In genomic region chr19:48271531-48272151, GRCh38 we compare ENCODE assay signal across 8 cellular contexts. TPM values are rescaled to one million over a fixed set of nuclear protein-coding genes. Genes with fewer than 3 reads are reported as not detected.
DNase-seq lines count a peak whose midpoint lies in the region; ATAC-seq, FAIRE-seq and TF ChIP-seq lines count a peak whose summit lies in the region.

No MANE protein-coding gene starts in this region.

- peak; percentile 77 for ATAC-seq in stimulated activated effector memory CD8-positive, alpha-beta T cell treated with anti-CD3 and anti-CD28 coated beads, Interleukin-12 subunit alpha, Interleukin-12 subunit beta, amount 100 ng/mL, for 72 hours
- ATAC-seq in HG03469 (IDR thresholded peaks at IDR 0.05; ENCODE audit: unreplicated experiment) (no peak), GM19452 (IDR thresholded peaks at IDR 0.05; ENCODE audit: unreplicated experiment) (no peak)

- H3K9ac ChIP-seq in mammary epithelial cell (ENCODE audit: insufficient read depth, low read length) (peak overlapping the region; percentile 50), keratinocyte (ENCODE audit: control insufficient read depth, extremely low read depth, insufficient read depth, low read length) (peak overlapping the region; percentile 58)

- H3K27me3 ChIP-seq in mammary epithelial cell (ENCODE audit: insufficient read depth, low read length) = no peaks in the 10 kb centered on the region
- no peaks in the 10 kb centered on the region for H3K27me3 ChIP-seq in keratinocyte (ENCODE audit: control insufficient read depth, extremely low read depth, insufficient read depth, low read length)

- no peaks in the 10 kb centered on the region for H3K79me2 ChIP-seq in mammary epithelial cell (ENCODE audit: insufficient read depth, low read length)
- no peaks in the 10 kb centered on the region for H3K79me2 ChIP-seq in keratinocyte (ENCODE audit: control insufficient read depth, insufficient read depth, low read length)

- H3K36me3 ChIP-seq in mammary epithelial cell (ENCODE audit: insufficient read depth, low read length) (no peaks in the 10 kb centered on the region), keratinocyte (ENCODE audit: control insufficient read depth in 2 of 2, extremely low read depth in 1 of 2, insufficient read depth in 2 of 2, low read length in 2 of 2) (no peaks in the 10 kb centered on the region)

- DNase-seq in AG08395 (ENCODE audit: low spot score) (peak; percentile 43), GM12891 (ENCODE audit: insufficient read length, low spot score) (peak; percentile 57), NOMO-1 treated with DMSO at 0.1 percent for 48 hours (lab: John Stamatoyannopoulos, UW; ENCODE audit: unreplicated experiment) (peak; percentile 83), mammary epithelial cell (peak; percentile 47), keratinocyte (ENCODE audit: low read depth, low spot score) (no peak)
- DNase-seq in stimulated activated effector memory CD8-positive, alpha-beta T cell treated with anti-CD3 and anti-CD28 coated beads, Interleukin-12 subunit alpha, Interleukin-12 subunit beta, amount 100 ng/mL, for 72 hours (ENCODE audit: low spot score in 2 of 2) = peak in 1 of 2 donors; percentile 57

- in situ Hi-C loops in mammary epithelial cell (cut with MboI; ENCODE audit: low sequenced_read_pairs in 2 of 2) = loop anchor here in 1 of 2 donors (25.0 kb wide), 1 partner anchor 309 kb away; no protein-coding TSS in a partner anchor

- H3K4me2 ChIP-seq in mammary epithelial cell (ENCODE audit: insufficient read depth, low read depth, low read length) = peak overlapping the region; percentile 68
- H3K4me2 ChIP-seq in keratinocyte (ENCODE audit: control insufficient read depth, extremely low read depth, insufficient read depth, low read depth, low read length) = peak overlapping the region; percentile 89

- dilution Hi-C loops in mammary epithelial cell (cut with HindIII; ENCODE audit: low sequenced_read_pairs) (no loop called here), keratinocyte (cut with MboI; ENCODE audit: extremely low pct_ligation_motif_present, low sequenced_read_pairs) (no loop called here)

- 4% methylated on average over 9 of the region's 40 CpGs for WGBS in mammary epithelial cell (ENCODE audit: low coverage, missing lambda C conversion rate)

- H3K4me1 ChIP-seq in mammary epithelial cell (ENCODE audit: insufficient read depth, low read length) (peaks cover 22% of the 10 kb centered on the region), keratinocyte (ENCODE audit: control insufficient read depth, extremely low read depth, insufficient read depth, low read length) (peaks cover 16% of the 10 kb centered on the region)

- no peaks in the 10 kb centered on the region for H3K9me1 ChIP-seq in keratinocyte (ENCODE audit: control insufficient read depth, extremely low read depth, insufficient read depth, low read length)

- CTCF ChIA-PET in mammary epithelial cell (lab: Charles Lee; ENCODE audit: low non-redundant PET) = interaction anchor here (0.7 kb wide), 1 partner anchor 21 kb away, joined by 5 read pairs; no protein-coding TSS in a partner anchor

- H3K4me1 Mint-ChIP-seq in stimulated activated effector memory CD8-positive, alpha-beta T cell treated with anti-CD3 and anti-CD28 coated beads, Interleukin-12 subunit alpha, Interleukin-12 subunit beta, amount 100 ng/mL, for 72 hours = peaks cover 24% of the 10 kb centered on the region

- H3K4me3 ChIP-seq in mammary epithelial cell (replicated peaks in 1 of 3; ENCODE audit: insufficient read depth in 1 of 3, low read depth in 2 of 3, low read length in 3 of 3) = peak overlapping the region; percentile 28 to 49 (median 45)
- peak overlapping the region; percentile 28 to 57 (median 31) for H3K4me3 ChIP-seq in keratinocyte (ENCODE audit: control insufficient read depth in 2 of 3, extremely low read depth in 1 of 3, insufficient read depth in 2 of 3, low read depth in 1 of 3, low read length in 3 of 3)

- FAIRE-seq in GM12891 (lab: Jason Lieb, UNC) (no peak), keratinocyte (lab: Jason Lieb, UNC) (no peak)

- peak overlapping the region; percentile 91 for H3K27ac ChIP-seq in mammary epithelial cell (ENCODE audit: insufficient read depth, low read depth, low read length)
- H3K27ac ChIP-seq in keratinocyte (ENCODE audit: control insufficient read depth, insufficient read depth, low read length) = peak overlapping the region; percentile 13

- no TSS peak for BruUV-seq in mammary epithelial cell (replicated peaks; lab: Mats Ljungman, UMichigan)

- no peaks in the 10 kb centered on the region for H3K9me3 Mint-ChIP-seq in stimulated activated effector memory CD8-positive, alpha-beta T cell treated with anti-CD3 and anti-CD28 coated beads, Interleukin-12 subunit alpha, Interleukin-12 subunit beta, amount 100 ng/mL, for 72 hours

- intact Hi-C loops in mammary epithelial cell (cut with micrococcal nuclease) = loop anchor here (1.0 kb wide), 2 partner anchors 20 to 62 kb away; no protein-coding TSS in a partner anchor

- no peak for TF ChIP-seq POLR2A in GM12891 (IDR thresholded peaks at IDR 0.05; ENCODE audit: low read depth, low read length)

- H4K20me1 ChIP-seq in mammary epithelial cell (ENCODE audit: insufficient read depth, low read length) (no peaks in the 10 kb centered on the region), keratinocyte (ENCODE audit: control insufficient read depth, extremely low read depth, insufficient read depth, low read length) (no peaks in the 10 kb centered on the region)

- H2AFZ ChIP-seq in mammary epithelial cell (ENCODE audit: low read depth, low read length) (peak overlapping the region; percentile 68), keratinocyte (ENCODE audit: control insufficient read depth, low read length) (peak overlapping the region; percentile 87)

- TF ChIP-seq CTCF in mammary epithelial cell (conservative IDR thresholded peaks at IDR 0.05 in 1 of 2, IDR thresholded peaks at IDR 0.05 in 1 of 2; ENCODE audit: extremely low read depth in 1 of 2, insufficient read depth in 1 of 2, low read depth in 1 of 2, low read length in 2 of 2) (no peak), keratinocyte (optimal IDR thresholded peaks at IDR 0.05 in 1 of 3, IDR thresholded peaks at IDR 0.05 in 1 of 3, conservative IDR thresholded peaks at IDR 0.05 in 1 of 3; ENCODE audit: extremely low read depth in 1 of 3, insufficient read depth in 2 of 3, low read length in 3 of 3) (no peak)

- H3K36me3 Mint-ChIP-seq in stimulated activated effector memory CD8-positive, alpha-beta T cell treated with anti-CD3 and anti-CD28 coated beads, Interleukin-12 subunit alpha, Interleukin-12 subunit beta, amount 100 ng/mL, for 72 hours = no peaks in the 10 kb centered on the region

- H3K4me3 Mint-ChIP-seq in stimulated activated effector memory CD8-positive, alpha-beta T cell treated with anti-CD3 and anti-CD28 coated beads, Interleukin-12 subunit alpha, Interleukin-12 subunit beta, amount 100 ng/mL, for 72 hours = peak overlapping the region; percentile 98

- peaks cover 6% of the 10 kb centered on the region for H3K9me3 ChIP-seq in mammary epithelial cell (replicated peaks; ENCODE audit: insufficient read depth, low read length)
- H3K9me3 ChIP-seq in keratinocyte (ENCODE audit: control insufficient read depth, low read depth, low read length) = no peaks in the 10 kb centered on the region

- H3K27ac Mint-ChIP-seq in stimulated activated effector memory CD8-positive, alpha-beta T cell treated with anti-CD3 and anti-CD28 coated beads, Interleukin-12 subunit alpha, Interleukin-12 subunit beta, amount 100 ng/mL, for 72 hours = peak overlapping the region; percentile 91

TF ChIP-seq in GM12891, 5 proteins besides CTCF, POLR2A, EP300 and RAD21 (continues in another document):
- TF ChIP-seq SPI1 (IDR thresholded peaks at IDR 0.05; ENCODE audit: low read depth, low read length) = no peak
- no peak for TF ChIP-seq POLR2AphosphoS5 (IDR thresholded peaks at IDR 0.05; ENCODE audit: low read depth, low read length)
- no peak for TF ChIP-seq TAF1 (IDR thresholded peaks at IDR 0.05; ENCODE audit: low read depth, low read length)
- no peak for TF ChIP-seq PAX5 (IDR thresholded peaks at IDR 0.05; ENCODE audit: insufficient read depth, low read length, severe bottlenecking)

RNA-seq across cellular contexts. Expression of gene ZNF114, which starts 1.8 kb away (rescaled TPM):
- polyA plus RNA-seq in GM12891 (2012; ENCODE audit: low read depth, missing spikeins) = 0.12 TPM
- total RNA-seq in mammary epithelial cell = 10 to 100 TPM in 1 of 2 donors, 1 to 10 TPM in 1; 2.5 to 35.8 TPM
- polyA plus RNA-seq in mammary epithelial cell (6.7 TPM), keratinocyte (0.23 to 0.45 TPM (median 0.27 TPM) in 3 replicates)
- polyA minus RNA-seq in mammary epithelial cell (23.4 TPM), keratinocyte (0.36 to 0.51 TPM in 2 of 3 replicates, not detected in the other)
- polyA plus RNA-seq in keratinocyte (2011; ENCODE audit: low read depth) = 0.55 TPM
- polyA plus RNA-seq in keratinocyte (2011; cell fraction: cytosol; rRNA removed) = 0.23 and 0.40 TPM in 2 replicates
- polyA plus RNA-seq in keratinocyte (2011; cell fraction: nucleus; rRNA removed) = 0.42 and 0.88 TPM in 2 replicates
- polyA plus RNA-seq in keratinocyte (2012; ENCODE audit: low replicate concordance) = 0.44 and 0.65 TPM in 2 replicates
- not detected for polyA minus RNA-seq in keratinocyte (2011; cell fraction: cytosol; rRNA and poly(A)+ RNA removed)
- polyA minus RNA-seq in keratinocyte (2011; cell fraction: nucleus; rRNA and poly(A)+ RNA removed) = 0.21 and 0.39 TPM in 2 replicates

RNA-seq across cellular contexts. Expression of gene CARD8, which starts 15.9 kb away (rescaled TPM):
- polyA plus RNA-seq in GM12891 (2012; ENCODE audit: low read depth, missing spikeins) = 34.7 TPM
- total RNA-seq in mammary epithelial cell = 10 to 100 TPM; 10.5 to 14.2 TPM
- polyA plus RNA-seq in mammary epithelial cell (8.5 TPM), keratinocyte (5.0 to 6.2 TPM (median 5.2 TPM) in 3 replicates)
- polyA minus RNA-seq in mammary epithelial cell (26.7 TPM), keratinocyte (2.6 to 7.4 TPM (median 5.6 TPM) in 3 replicates)
- polyA plus RNA-seq in keratinocyte (2011; ENCODE audit: low read depth) = 3.3 TPM
- polyA plus RNA-seq in keratinocyte (2011; cell fraction: cytosol; rRNA removed) = 2.7 and 3.3 TPM in 2 replicates
- 11.8 and 14.7 TPM in 2 replicates for polyA plus RNA-seq in keratinocyte (2011; cell fraction: nucleus; rRNA removed)
- 1.5 and 5.4 TPM in 2 replicates for polyA plus RNA-seq in keratinocyte (2012; ENCODE audit: low replicate concordance)
- polyA minus RNA-seq in keratinocyte (2011; cell fraction: cytosol; rRNA and poly(A)+ RNA removed) = 1.5 TPM
- polyA minus RNA-seq in keratinocyte (2011; cell fraction: nucleus; rRNA and poly(A)+ RNA removed) = 5.7 and 6.2 TPM in 2 replicates

RNA-seq across cellular contexts. Expression of gene EMP3, which starts 53.7 kb away (rescaled TPM):
- 96.4 TPM for polyA plus RNA-seq in GM12891 (2012; ENCODE audit: low read depth, missing spikeins)
- total RNA-seq in mammary epithelial cell = 100 to 1,000 TPM in 1 of 2 donors, 10 to 100 TPM in 1; 12.2 to 104 TPM
- 322 TPM for polyA plus RNA-seq in mammary epithelial cell
- 270 TPM for polyA minus RNA-seq in mammary epithelial cell
- polyA plus RNA-seq in keratinocyte = 177 to 217 TPM (median 195 TPM) in 3 replicates
- polyA plus RNA-seq in keratinocyte (2011; ENCODE audit: low read depth) = 4.2 TPM
- polyA plus RNA-seq in keratinocyte (2011; cell fraction: cytosol; rRNA removed) = 131 and 187 TPM in 2 replicates
- polyA plus RNA-seq in keratinocyte (2011; cell fraction: nucleus; rRNA removed) = 94.4 and 112 TPM in 2 replicates
- polyA plus RNA-seq in keratinocyte (2012; ENCODE audit: low replicate concordance) = 15.0 and 317 TPM in 2 replicates
- 189 to 290 TPM (median 263 TPM) in 3 replicates for polyA minus RNA-seq in keratinocyte
- 167 TPM for polyA minus RNA-seq in keratinocyte (2011; cell fraction: cytosol; rRNA and poly(A)+ RNA removed)
- polyA minus RNA-seq in keratinocyte (2011; cell fraction: nucleus; rRNA and poly(A)+ RNA removed) = 45.9 and 46.7 TPM in 2 replicates
